In the genomic region with DNA sequence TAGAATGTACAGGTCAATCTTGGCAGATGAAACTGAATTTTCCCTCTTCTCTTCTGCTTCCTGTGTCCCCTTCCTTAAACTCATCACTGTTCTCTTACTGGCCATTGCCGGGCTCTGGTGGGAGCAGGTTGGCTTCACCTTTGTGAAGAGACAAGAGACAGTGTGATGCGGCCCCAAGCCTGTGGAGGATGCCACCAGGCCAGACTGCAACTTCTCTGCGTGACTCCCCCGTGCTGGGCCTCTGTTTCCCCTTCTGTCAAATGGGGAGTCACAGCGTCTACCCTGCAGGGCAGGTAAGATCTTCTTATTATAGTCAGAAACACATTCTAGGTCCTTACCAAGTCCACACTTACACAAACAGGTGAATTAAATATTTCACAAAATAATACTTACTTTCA, we compare ENCODE assay signal across 15 cellular contexts. TPM values are rescaled to one million over a fixed set of nuclear protein-coding genes. Genes with fewer than 3 reads are reported as not detected.
DNase-seq lines count a peak whose midpoint lies in the region; ATAC-seq and TF ChIP-seq lines count a peak whose summit lies in the region.
"Had no signal": no experiment of that assay in that cellular context is flagged by ENCODE, and none has a peak within 500 bp of the region (broad histone marks: within the 10 kb centered on the region; RNA-seq: fewer than 3 reads in every experiment).

No MANE protein-coding gene starts in this region.

- H3K4me3 ChIP-seq in hepatocyte (no peak overlapping the region), skeletal muscle tissue (ENCODE audit: low read length in 3 of 3) (peak overlapping the region; percentile 38 to 67 (median 51))

- peaks cover 23% of the 10 kb centered on the region for H3K4me1 ChIP-seq in hepatocyte (ENCODE audit: insufficient read depth)
- H3K4me1 ChIP-seq in skeletal muscle tissue (ENCODE audit: control insufficient read depth in 3 of 3, insufficient read depth in 3 of 3, low read length in 3 of 3): peaks cover 50 to 67% (median 58%) of the 10 kb centered on the region in 3 donors

- no peak for ATAC-seq in T-helper 17 cell

- H4K20me1 ChIP-seq in hepatocyte (ENCODE audit: insufficient read depth, poor library complexity, severe bottlenecking): peaks cover 25% of the 10 kb centered on the region

- H3K4me2 ChIP-seq in hepatocyte: peak overlapping the region; percentile 50

- H3K27ac ChIP-seq in hepatocyte: peak overlapping the region; percentile 99
- H3K27ac ChIP-seq in skeletal muscle tissue (ENCODE audit: low read depth, low read length): peak overlapping the region; percentile 100

- no peaks in the 10 kb centered on the region for H3K9me2 ChIP-seq in hepatocyte (replicated peaks; ENCODE audit: insufficient read depth)

- H3K9ac ChIP-seq in skeletal muscle tissue (ENCODE audit: low read depth in 1 of 3, low read length in 3 of 3): peak overlapping the region; percentile 90 to 96 (median 91)

- H3K9me3 Mint-ChIP-seq in activated T-cell treated with anti-CD3 and anti-CD28 coated beads, Interleukin-2, amount 50 U/mL, for 24 hours: peaks cover 3% of the 10 kb centered on the region

- DNase-seq in activated T-cell treated with anti-CD3 and anti-CD28 coated beads, Interleukin-2, amount 50 U/mL, for 24 hours: no peak
- DNase-seq in activated T-cell treated with anti-CD3 and anti-CD28 coated beads, Interleukin-2, amount 50 U/mL, for 1 hour: no peak
- DNase-seq in T-helper 17 cell (no peak), hepatocyte (ENCODE audit: low spot score) (no peak), NCI-H2081 treated with DMSO at 0.1 percent for 48 hours (lab: John Stamatoyannopoulos, UW) (no peak), LoVo (ENCODE audit: low spot score) (no peak), foreskin melanocyte (no peak)
- DNase-seq: ACHN; activated CD4-positive, alpha-beta T cell treated with anti-CD3 and anti-CD28 coated beads, Interleukin-2, amount 50 U/mL, for 48 hours; cortex of kidney; DMS79 treated with DMSO at 0.1 percent for 48 hours; NCI-H2171 treated with DMSO at 0.1 percent for 48 hours; SW 1271; upper lobe of right lung had no signal

- no peak overlapping the region for H2AFZ ChIP-seq in hepatocyte

- H3K36me3 Mint-ChIP-seq in activated T-cell treated with anti-CD3 and anti-CD28 coated beads, Interleukin-2, amount 50 U/mL, for 24 hours (ENCODE audit: low read depth): peaks cover 25% of the 10 kb centered on the region
- no peaks in the 10 kb centered on the region for H3K36me3 Mint-ChIP-seq in T-helper 17 cell (ENCODE audit: low read depth)

- H3K4me3 Mint-ChIP-seq in activated T-cell treated with anti-CD3 and anti-CD28 coated beads, Interleukin-2, amount 50 U/mL, for 24 hours: peak overlapping the region; percentile 82
- H3K4me3 Mint-ChIP-seq in T-helper 17 cell: peak overlapping the region; percentile 39

- H3K9me3 ChIP-seq in T-helper 17 cell (ENCODE audit: control insufficient read depth, low read length, poor library complexity, severe bottlenecking) (no peaks in the 10 kb centered on the region), hepatocyte (ENCODE audit: low read depth) (no peaks in the 10 kb centered on the region), skeletal muscle tissue (ENCODE audit: control insufficient read depth in 3 of 3, low read length in 3 of 3) (no peaks in the 10 kb centered on the region)
- H3K9me3 ChIP-seq: upper lobe of right lung had no signal

- no peak for TF ChIP-seq CTCF in hepatocyte (IDR thresholded peaks at IDR 0.05; ENCODE audit: poor library complexity)

- H3K36me3 ChIP-seq in hepatocyte (replicated peaks; ENCODE audit: insufficient read depth, low read depth) (no peaks in the 10 kb centered on the region), skeletal muscle tissue (ENCODE audit: control insufficient read depth in 3 of 3, insufficient read depth in 3 of 3, low read length in 3 of 3) (peaks cover 8 to 13% (median 9%) of the 10 kb centered on the region in 3 donors)

- H3K79me2 ChIP-seq in hepatocyte: peaks cover 28% of the 10 kb centered on the region

- no peaks in the 10 kb centered on the region for H3K27me3 ChIP-seq in hepatocyte
- H3K27me3 ChIP-seq in skeletal muscle tissue (ENCODE audit: control insufficient read depth in 3 of 3, insufficient read depth in 3 of 3, low read length in 3 of 3): peaks cover 0 to 7% (median 3%) of the 10 kb centered on the region in 3 donors
- H3K27me3 ChIP-seq: upper lobe of right lung had no signal

- no peaks in the 10 kb centered on the region for H3K27me3 Mint-ChIP-seq in activated T-cell treated with anti-CD3 and anti-CD28 coated beads, Interleukin-2, amount 50 U/mL, for 24 hours
- H3K27me3 Mint-ChIP-seq in T-helper 17 cell: no peaks in the 10 kb centered on the region

- H3K27ac Mint-ChIP-seq in activated T-cell treated with anti-CD3 and anti-CD28 coated beads, Interleukin-2, amount 50 U/mL, for 24 hours: peak overlapping the region; percentile 52
- peak overlapping the region; percentile 24 for H3K27ac Mint-ChIP-seq in T-helper 17 cell

- 95% methylated on average over 5 of the region's 5 CpGs for WGBS in hepatocyte (ENCODE audit: low lambda C conversion rate, missing lambda C conversion rate)

- peaks cover 56% of the 10 kb centered on the region for H3K4me1 Mint-ChIP-seq in activated T-cell treated with anti-CD3 and anti-CD28 coated beads, Interleukin-2, amount 50 U/mL, for 24 hours (ENCODE audit: low read depth)
- peaks cover 38% of the 10 kb centered on the region for H3K4me1 Mint-ChIP-seq in T-helper 17 cell

RNA-seq across cellular contexts. Expression of a gene that starts 1.9 kb away (rescaled TPM):
- total RNA-seq in T-helper 17 cell (10 to 100 TPM; 32.3 to 34.1 TPM), hepatocyte (32.5 and 43.1 TPM in 2 replicates), skeletal muscle tissue (53.8 TPM)
- 4.8 and 7.1 TPM in 2 replicates for polyA plus RNA-seq in hepatocyte

RNA-seq across cellular contexts. Expression of a gene that starts 22.8 kb away (rescaled TPM):
- 100 to 1,000 TPM; 144 to 158 TPM for total RNA-seq in T-helper 17 cell
- total RNA-seq in hepatocyte: 270 and 277 TPM in 2 replicates
- 408 and 450 TPM in 2 replicates for polyA plus RNA-seq in hepatocyte
- 121 TPM for total RNA-seq in skeletal muscle tissue

RNA-seq across cellular contexts. Expression of a gene that starts 23.2 kb away (rescaled TPM):
- total RNA-seq in T-helper 17 cell (10 to 100 TPM; 13.1 to 16.0 TPM), hepatocyte (13.0 and 14.4 TPM in 2 replicates), skeletal muscle tissue (11.5 TPM)
- polyA plus RNA-seq in hepatocyte: 1.8 and 2.1 TPM in 2 replicates

RNA-seq across cellular contexts. Expression of a gene that starts 54.7 kb away (rescaled TPM):
- total RNA-seq in T-helper 17 cell: 10 to 100 TPM; 17.8 to 19.5 TPM
- total RNA-seq in hepatocyte: 6.6 and 7.5 TPM in 2 replicates
- 2.9 and 3.3 TPM in 2 replicates for polyA plus RNA-seq in hepatocyte
- 4.2 TPM for total RNA-seq in skeletal muscle tissue
